Comparison of ENCODE assay signal across 20 cellular contexts in the genomic region with DNA sequence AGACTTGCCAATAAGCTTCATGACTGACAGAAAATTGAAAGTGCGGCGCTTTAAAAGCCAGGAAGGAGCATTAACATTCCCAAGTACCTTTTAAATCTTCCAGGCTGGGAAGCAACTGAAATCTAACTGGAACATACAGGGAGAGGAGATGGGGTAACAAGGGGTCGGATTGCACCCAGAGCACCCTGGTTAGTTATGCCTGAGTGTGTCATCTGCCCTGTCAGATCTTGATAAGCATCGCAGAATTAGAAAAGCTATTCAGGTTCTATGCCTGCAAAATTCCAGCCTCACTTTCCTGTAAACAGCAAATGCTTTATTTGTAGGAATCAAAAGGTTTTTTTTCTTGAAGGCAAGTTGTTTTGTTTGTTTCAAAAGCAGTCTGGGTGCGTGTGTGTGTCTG. TPM values are rescaled to one million over a fixed set of nuclear protein-coding genes. Genes with fewer than 3 reads are reported as not detected.
DNase-seq lines count a peak whose midpoint lies in the region; ATAC-seq and TF ChIP-seq lines count a peak whose summit lies in the region.
"Had no signal": no experiment of that assay in that cellular context is flagged by ENCODE, and none has a peak within 500 bp of the region (broad histone marks: within the 10 kb centered on the region; RNA-seq: fewer than 3 reads in every experiment).

No MANE protein-coding gene starts in this region.

- DNase-seq in ELR (ENCODE audit: low read depth) (peak; percentile 10), NCI-H526 treated with DMSO at 0.1 percent for 48 hours (lab: John Stamatoyannopoulos, UW) (peak; percentile 26), brain microvascular endothelial cell (peak; percentile 52), osteoblast (ENCODE audit: insufficient read length, low spot score, missing footprints) (peak; percentile 48), erythroblast (lab: John Stamatoyannopoulos, UW) (no peak), NCI-H2196 treated with DMSO at 0.1 percent for 48 hours (lab: John Stamatoyannopoulos, UW; ENCODE audit: unreplicated experiment) (no peak)
- no peak for DNase-seq in activated CD8-positive, alpha-beta memory T cell treated with anti-CD3 and anti-CD28 coated beads, Interleukin-2, amount 50 U/mL, for 48 hours
- DNase-seq: activated CD4-positive, CD25-positive, alpha-beta regulatory T cell treated with anti-CD3 and anti-CD28 coated beads, Interleukin-2, amount 50 U/mL, for 72 hours; amniotic stem cell; central memory CD4-positive, alpha-beta T cell; DND-41; KG1; NCI-H1048; NCI-H1930; NCI-H69; stimulated activated CD4-positive, alpha-beta T cell treated with anti-CD3 and anti-CD28 coated beads, Interleukin-15, amount 100 ng/mL, for 24 hours; T-helper 9 cell; testis had no signal

- no peaks in the 10 kb centered on the region for H4K20me1 ChIP-seq in osteoblast (ENCODE audit: insufficient read depth, low read length)

- TF ChIP-seq CTCF in brain microvascular endothelial cell (IDR thresholded peaks at IDR 0.05; ENCODE audit: low read depth, low read length, missing control alignments) (no peak), osteoblast (IDR thresholded peaks at IDR 0.05; ENCODE audit: extremely low read depth, low read depth, low read length) (no peak), gastroesophageal sphincter (IDR thresholded peaks at IDR 0.05) (no peak)

- H3K4me3 ChIP-seq in brain microvascular endothelial cell (ENCODE audit: low read depth, low read length) (no peak overlapping the region), osteoblast (ENCODE audit: insufficient read depth, low read length) (no peak overlapping the region), gastroesophageal sphincter (no peak overlapping the region)
- H3K4me3 ChIP-seq: SJCRH30, testis had no signal

- no peak overlapping the region for H2AFZ ChIP-seq in osteoblast (ENCODE audit: low read length)

- ATAC-seq in gastroesophageal sphincter: no peak

- no peak for TF ChIP-seq EP300 in gastroesophageal sphincter (IDR thresholded peaks at IDR 0.05)

- in situ Hi-C loops in brain microvascular endothelial cell (cut with HindIII; ENCODE audit: low pct_ligation_motif_present, low sequenced_read_pairs): no loop called here

- no peaks in the 10 kb centered on the region for H3K27me3 ChIP-seq in brain microvascular endothelial cell (replicated peaks)
- no peaks in the 10 kb centered on the region for H3K27me3 ChIP-seq in osteoblast (ENCODE audit: insufficient read depth, low read length)
- no peaks in the 10 kb centered on the region for H3K27me3 ChIP-seq in gastroesophageal sphincter
- H3K27me3 ChIP-seq: SJCRH30, testis had no signal

- no peaks in the 10 kb centered on the region for H3K79me2 ChIP-seq in osteoblast (ENCODE audit: insufficient read depth, low read length)

- H3K36me3 ChIP-seq in brain microvascular endothelial cell (replicated peaks) (no peaks in the 10 kb centered on the region), osteoblast (ENCODE audit: insufficient read depth, low read length) (no peaks in the 10 kb centered on the region), gastroesophageal sphincter (no peaks in the 10 kb centered on the region)
- H3K36me3 ChIP-seq: SJCRH30 had no signal

- no peak overlapping the region for H3K27ac ChIP-seq in brain microvascular endothelial cell
- no peak overlapping the region for H3K27ac ChIP-seq in osteoblast (ENCODE audit: low read depth, low read length)
- no peak overlapping the region for H3K27ac ChIP-seq in gastroesophageal sphincter
- H3K27ac ChIP-seq: SJCRH30, testis had no signal

- H3K9me3 ChIP-seq in osteoblast (ENCODE audit: low read depth, low read length): no peaks in the 10 kb centered on the region
- H3K9me3 ChIP-seq in gastroesophageal sphincter: no peaks in the 10 kb centered on the region
- H3K9me3 ChIP-seq: SJCRH30, testis had no signal

- TF ChIP-seq POLR2A in gastroesophageal sphincter (IDR thresholded peaks at IDR 0.05): no peak
- TF ChIP-seq POLR2A in erythroblast (IDR thresholded peaks at IDR 0.05; ENCODE audit: low read length): no peak

- H3K4me2 ChIP-seq in osteoblast (ENCODE audit: insufficient read depth, low read length): no peak overlapping the region

- WGBS in gastroesophageal sphincter (ENCODE audit: low coverage in 1 of 2), 2 donors: 79 to 100% methylated on average over 1 to 5 of the region's 5 CpGs

- H3K4me1 ChIP-seq in osteoblast (ENCODE audit: insufficient read depth, low read length): peaks cover 7% of the 10 kb centered on the region
- H3K4me1 ChIP-seq in gastroesophageal sphincter: no peaks in the 10 kb centered on the region
- H3K4me1 ChIP-seq: testis had no signal

RNA-seq across cellular contexts. Expression of a gene that starts 58.5 kb away (rescaled TPM):
- total RNA-seq in osteoblast (152 and 161 TPM in 2 replicates), gastroesophageal sphincter (100 to 1,000 TPM; 254 to 263 (median 258) TPM)

Comparison
In these comparisons a context has a peak if more than half of its experiments do, and no peak if none do; other contexts are left out.
1. DNase-seq: peak in ELR (single experiment), NCI-H526 treated with DMSO at 0.1 percent for 48 hours (single experiment), brain microvascular endothelial cell (single experiment) and osteoblast (single experiment); none in erythroblast (0 of 2), activated CD8-positive, alpha-beta memory T cell treated with anti-CD3 and anti-CD28 coated beads, Interleukin-2, amount 50 U/mL, for 48 hours (single experiment) and NCI-H2196 treated with DMSO at 0.1 percent for 48 hours (single experiment).